ENCODE assay signal across 17 cellular contexts in genomic region chr7:50779427-50779826, GRCh38. TPM values are rescaled to one million over a fixed set of nuclear protein-coding genes. Genes with fewer than 3 reads are reported as not detected.
DNase-seq lines count a peak whose midpoint lies in the region; ATAC-seq and TF ChIP-seq lines count a peak whose summit lies in the region.
"Had no signal": no experiment of that assay in that cellular context is flagged by ENCODE, and none has a peak within 500 bp of the region (broad histone marks: within the 10 kb centered on the region; RNA-seq: fewer than 3 reads in every experiment).

No MANE protein-coding gene starts in this region.

- peaks cover 64% of the 10 kb centered on the region for H3K4me1 Mint-ChIP-seq in brain

- peak overlapping the region; percentile 76 for H3K4me2 ChIP-seq in BLaER1

- TF ChIP-seq CTCF in brain (conservative IDR thresholded peaks at IDR 0.05): no peak
- TF ChIP-seq CTCF in omental fat pad (IDR thresholded peaks at IDR 0.05): no peak

- peaks cover 0 to 20% (median 6%) of the 10 kb centered on the region in 5 experiments for H3K9me3 Mint-ChIP-seq in brain
- H3K9me3 Mint-ChIP-seq: T-helper 1 cell treated with Interleukin-12 subunit alpha and Interleukin-12 subunit beta and Interleukin-4 antibody, amounts not matched to agents 30 μg/mL and 1 μg/mL, for 36 hours had no signal

- peaks cover 36% of the 10 kb centered on the region for H3K9me3 ChIP-seq in BLaER1
- H3K9me3 ChIP-seq: Peyer's patch had no signal

- no peak overlapping the region for H3K9ac ChIP-seq in BLaER1

- peaks cover 7% of the 10 kb centered on the region for H3K27me3 Mint-ChIP-seq in brain

- peaks cover 40% of the 10 kb centered on the region for H3K4me1 ChIP-seq in BLaER1

- H3K36me3 Mint-ChIP-seq in brain: peaks cover 69% of the 10 kb centered on the region

- no peak overlapping the region for H3K4me3 ChIP-seq in BLaER1
- H3K4me3 ChIP-seq: GM23338, Peyer's patch had no signal

- H3K27ac ChIP-seq in BLaER1 (no peak overlapping the region), substantia nigra (ENCODE audit: low read depth, low read length, poor library complexity, severe bottlenecking) (no peak overlapping the region)
- H3K27ac ChIP-seq: C4-2B, Peyer's patch had no signal

- H3K27me3 ChIP-seq in BLaER1: no peaks in the 10 kb centered on the region
- H3K27me3 ChIP-seq: Peyer's patch had no signal

- DNase-seq in DMS 273 (lab: John Stamatoyannopoulos, UW; ENCODE audit: unreplicated experiment) (peak; percentile 53), DMS 273 treated with DMSO at 0.1 percent for 48 hours (lab: John Stamatoyannopoulos, UW) (no peak), NCI-H2029 treated with DMSO at 0.1 percent for 48 hours (lab: John Stamatoyannopoulos, UW) (peak; percentile 77), substantia nigra (lab: John Stamatoyannopoulos, UW) (no peak), omental fat pad (ENCODE audit: low spot score) (no peak)
- DNase-seq: 8988T, KG1, NCI-H1092, NCI-H2081 treated with DMSO at 0.1 percent for 48 hours, Peyer's patch, SHP77 had no signal

- peak overlapping the region in 3 of 5 experiments; percentile 3 to 82 (median 10) for H3K4me3 Mint-ChIP-seq in brain
- H3K4me3 Mint-ChIP-seq: GM23338; T-helper 1 cell treated with Interleukin-12 subunit alpha and Interleukin-12 subunit beta and Interleukin-4 antibody, amounts not matched to agents 30 μg/mL and 1 μg/mL, for 36 hours had no signal

- ATAC-seq in GM21526 (IDR thresholded peaks at IDR 0.05; ENCODE audit: low FRiP score, unreplicated experiment): no peak
- ATAC-seq in omental fat pad (ENCODE audit: low FRiP score): no peak
- ATAC-seq: GM23338 had no signal

- peaks cover 96% of the 10 kb centered on the region for H4K20me1 ChIP-seq in BLaER1

- H3K27ac Mint-ChIP-seq in brain: peak overlapping the region in 1 of 5 experiments; percentile 59
- H3K27ac Mint-ChIP-seq: GM23338; T-helper 1 cell treated with Interleukin-12 subunit alpha and Interleukin-12 subunit beta and Interleukin-4 antibody, amounts not matched to agents 30 μg/mL and 1 μg/mL, for 36 hours had no signal

- peaks cover 38% of the 10 kb centered on the region for H3K36me3 ChIP-seq in BLaER1
- H3K36me3 ChIP-seq: Peyer's patch had no signal

RNA-seq across cellular contexts. Expression of gene GRB10, which starts 3.3 kb away (rescaled TPM):
- polyA plus RNA-seq in brain (ENCODE audit: insufficient read depth, low read depth, low replicate concordance): 87.4 TPM
- total RNA-seq in omental fat pad: 100 to 1,000 TPM in 1 of 4 donors, 10 to 100 TPM in 3; 64.6 to 100 (median 75.3) TPM

Comparison
In these comparisons a context has a peak if more than half of its experiments do, and no peak if none do; other contexts are left out.
1. DNase-seq: peak in DMS 273 (single experiment) and NCI-H2029 treated with DMSO at 0.1 percent for 48 hours (single experiment); none in DMS 273 treated with DMSO at 0.1 percent for 48 hours (single experiment), substantia nigra (0 of 49) and omental fat pad (single experiment).